In genomic region chr2:168343586-168343985, GRCh38 we compare ENCODE assay signal across 18 cellular contexts.
DNase-seq lines count a peak whose midpoint lies in the region; ATAC-seq and TF ChIP-seq lines count a peak whose summit lies in the region.
"Had no signal": no experiment of that assay in that cellular context is flagged by ENCODE, and none has a peak within 500 bp of the region (broad histone marks: within the 10 kb centered on the region; RNA-seq: fewer than 3 reads in every experiment).

No MANE protein-coding gene starts in this region.

- H3K36me3 Mint-ChIP-seq in T-helper 2 cell treated with Interferon-gamma antibody and Interleukin-4, amounts not matched to agents 5 μg/mL and 100 μg/mL, for 36 hours (ENCODE audit: low read depth): no peaks in the 10 kb centered on the region
- H3K36me3 Mint-ChIP-seq: activated naive CD8-positive, alpha-beta T cell treated with anti-CD3 and anti-CD28 coated beads for 36 hours; CD8-positive, alpha-beta T cell had no signal

- peaks cover 28% of the 10 kb centered on the region for H3K27me3 Mint-ChIP-seq in T-helper 2 cell treated with Interferon-gamma antibody and Interleukin-4, amounts not matched to agents 5 μg/mL and 100 μg/mL, for 36 hours (ENCODE audit: low read depth)

- DNase-seq in AG08395 (ENCODE audit: low spot score): peak; percentile 71
- peak; percentile 31 for DNase-seq in LHCN-M2 (ENCODE audit: low read depth)
- DNase-seq in astrocyte of the spinal cord (ENCODE audit: low read depth, low spot score): peak; percentile 42
- DNase-seq in head of caudate nucleus: peak in 29 of 42 donors; percentile 7 to 80 (median 44)
- DNase-seq in COR-L47 (lab: John Stamatoyannopoulos, UW): no peak
- DNase-seq in ureter (ENCODE audit: low spot score): no peak
- DNase-seq in T-helper 2 cell treated with Interferon-gamma antibody and Interleukin-4, amounts not matched to agents 5 μg/mL and 100 μg/mL, for 36 hours (ENCODE audit: low spot score): no peak
- DNase-seq: activated naive CD8-positive, alpha-beta T cell treated with anti-CD3 and anti-CD28 coated beads for 36 hours; activated T-cell treated with anti-CD3 and anti-CD28 coated beads, Interleukin-2, amount 50 U/mL, for 4 hours; CD8-positive, alpha-beta T cell; heart right ventricle; NCI-H1694; NCI-H446 treated with DMSO at 0.1 percent for 48 hours; stimulated activated CD4-positive, alpha-beta T cell treated with anti-CD3 and anti-CD28 coated beads, Interleukin-4, amount 100 ng/mL, for 24 hours; tibial artery had no signal

- no peaks in the 10 kb centered on the region for H3K9me3 Mint-ChIP-seq in T-helper 2 cell treated with Interferon-gamma antibody and Interleukin-4, amounts not matched to agents 5 μg/mL and 100 μg/mL, for 36 hours
- H3K9me3 Mint-ChIP-seq: activated naive CD8-positive, alpha-beta T cell treated with anti-CD3 and anti-CD28 coated beads for 36 hours; activated T-cell treated with anti-CD3 and anti-CD28 coated beads, Interleukin-2, amount 50 U/mL, for 4 hours; CD8-positive, alpha-beta T cell had no signal

- no peak overlapping the region for H3K4me3 ChIP-seq in astrocyte of the spinal cord (ENCODE audit: low read depth, low read length)
- H3K4me3 ChIP-seq: A549, GM12878, heart right ventricle, tibial artery had no signal

- H3K27ac Mint-ChIP-seq in T-helper 2 cell treated with Interferon-gamma antibody and Interleukin-4, amounts not matched to agents 5 μg/mL and 100 μg/mL, for 36 hours: no peak overlapping the region
- H3K27ac Mint-ChIP-seq: activated naive CD8-positive, alpha-beta T cell treated with anti-CD3 and anti-CD28 coated beads for 36 hours; CD8-positive, alpha-beta T cell had no signal

- peaks cover 5% of the 10 kb centered on the region for H3K4me1 Mint-ChIP-seq in T-helper 2 cell treated with Interferon-gamma antibody and Interleukin-4, amounts not matched to agents 5 μg/mL and 100 μg/mL, for 36 hours (ENCODE audit: low read depth)

- in situ Hi-C loops in astrocyte of the spinal cord (cut with HindIII; ENCODE audit: low sequenced_read_pairs): no loop called here

- TF ChIP-seq CTCF in astrocyte of the spinal cord (IDR thresholded peaks at IDR 0.05; ENCODE audit: low read depth, low read length): no peak

- ATAC-seq in GM21737 (IDR thresholded peaks at IDR 0.05; ENCODE audit: unreplicated experiment): no peak
- ATAC-seq: activated T-cell treated with anti-CD3 and anti-CD28 coated beads, Interleukin-2, amount 50 U/mL, for 4 hours; CD8-positive, alpha-beta T cell; GM12878; heart right ventricle had no signal

- no peak overlapping the region for H3K4me3 Mint-ChIP-seq in T-helper 2 cell treated with Interferon-gamma antibody and Interleukin-4, amounts not matched to agents 5 μg/mL and 100 μg/mL, for 36 hours
- H3K4me3 Mint-ChIP-seq: activated naive CD8-positive, alpha-beta T cell treated with anti-CD3 and anti-CD28 coated beads for 36 hours; activated T-cell treated with anti-CD3 and anti-CD28 coated beads, Interleukin-2, amount 50 U/mL, for 4 hours; CD8-positive, alpha-beta T cell had no signal

- intact Hi-C loops in head of caudate nucleus (cut with DNase I): no loop called here

Comparison
In these comparisons a context has a peak if more than half of its experiments do, and no peak if none do; other contexts are left out.
1. DNase-seq: peak in AG08395 (single experiment), LHCN-M2 (single experiment), astrocyte of the spinal cord (single experiment) and head of caudate nucleus (29 of 42); none in COR-L47 (single experiment), ureter (single experiment) and T-helper 2 cell treated with Interferon-gamma antibody and Interleukin-4, amounts not matched to agents 5 μg/mL and 100 μg/mL, for 36 hours (single experiment).